20 cellular contexts compared by ENCODE assay signal in genomic region chr2:75140288-75140687, GRCh38. TPM values are rescaled to one million over a fixed set of nuclear protein-coding genes. Genes with fewer than 3 reads are reported as not detected.
"Had no signal": no experiment of that assay in that cellular context is flagged by ENCODE, and none has a peak within 500 bp of the region (broad histone marks: within the 10 kb centered on the region; RNA-seq: fewer than 3 reads in every experiment).

No MANE protein-coding gene starts in this region.

- DNase-seq: activated B cell treated with CpG ODN at 0.5 μM for 24 hours; activated CD4-positive, alpha-beta T cell treated with anti-CD3 and anti-CD28 coated beads, Interleukin-2, amount 10 ng/mL, durations not matched to agents 7 days and 5 days; activated naive CD4-positive, alpha-beta T cell treated with anti-CD3 and anti-CD28 coated beads for 36 hours; activated T-cell treated with anti-CD3 and anti-CD28 coated beads for 4 hours; central memory CD4-positive, alpha-beta T cell; effector CD4-positive, alpha-beta T cell; left ventricle myocardium inferior; mesendoderm; nephron progenitor cell; psoas muscle; stimulated activated CD4-positive, alpha-beta T cell treated with anti-CD3 and anti-CD28 coated beads, Interleukin-2, amount 100 ng/mL, for 24 hours; stimulated activated naive CD4-positive, alpha-beta T cell; substantia nigra; upper lobe of right lung had no signal

- H3K27ac ChIP-seq: coronary artery, gastroesophageal sphincter, left ventricle myocardium inferior, psoas muscle, upper lobe of right lung had no signal

- H3K4me3 ChIP-seq: coronary artery, gastroesophageal sphincter, left ventricle myocardium inferior, psoas muscle, upper lobe of right lung had no signal

- H3K4me1 ChIP-seq: psoas muscle, upper lobe of right lung had no signal

- H3K9me3 ChIP-seq: gastroesophageal sphincter, left ventricle myocardium inferior, psoas muscle, upper lobe of right lung had no signal

- H3K36me3 ChIP-seq: gastroesophageal sphincter, left ventricle myocardium inferior, upper lobe of right lung had no signal

- H3K27me3 ChIP-seq: gastroesophageal sphincter, upper lobe of right lung had no signal

RNA-seq across cellular contexts. Expression of gene TACR1, which starts 59.0 kb away (rescaled TPM):
- total RNA-seq: activated B cell treated with CpG ODN at 0.5 μM for 24 hours; activated CD4-positive, alpha-beta T cell treated with anti-CD3 and anti-CD28 coated beads, Interleukin-2, amount 10 ng/mL, durations not matched to agents 7 days and 5 days; activated CD8-positive, alpha-beta memory T cell treated with anti-CD3 and anti-CD28 coated beads for 36 hours; activated naive CD4-positive, alpha-beta T cell treated with anti-CD3 and anti-CD28 coated beads for 36 hours; activated T-helper 17 cell treated with anti-CD3 and anti-CD28 coated beads, Interleukin-2, amount 50 U/mL, for 72 hours; endothelial cell of umbilical vein had no signal
- polyA plus RNA-seq: endothelial cell of umbilical vein, keratinocyte had no signal
